In genomic region chr1:29532285-29532684, GRCh38 we compare ENCODE assay signal across 23 cellular contexts.
DNase-seq lines count a peak whose midpoint lies in the region; ATAC-seq and TF ChIP-seq lines count a peak whose summit lies in the region.
"Had no signal": no experiment of that assay in that cellular context is flagged by ENCODE, and none has a peak within 500 bp of the region (broad histone marks: within the 10 kb centered on the region; RNA-seq: fewer than 3 reads in every experiment).

No MANE protein-coding gene starts in this region.

- no peak for TF ChIP-seq CTCF in sigmoid colon (IDR thresholded peaks at IDR 0.05)
- TF ChIP-seq CTCF in vagina (IDR thresholded peaks at IDR 0.05) = no peak

- TF ChIP-seq POLR2A in sigmoid colon (IDR thresholded peaks at IDR 0.05) = no peak
- no peak for TF ChIP-seq POLR2A in vagina (IDR thresholded peaks at IDR 0.05)

- H3K4me3 ChIP-seq in sigmoid colon = no peak overlapping the region
- H3K4me3 ChIP-seq in vagina = no peak overlapping the region
- H3K4me3 ChIP-seq: BLaER1, HAP-1 had no signal

- H3K27ac ChIP-seq in sigmoid colon (no peak overlapping the region), vagina (no peak overlapping the region)
- H3K27ac ChIP-seq: BLaER1 had no signal

- H3K36me3 ChIP-seq in sigmoid colon (no peaks in the 10 kb centered on the region), vagina (no peaks in the 10 kb centered on the region)
- H3K36me3 ChIP-seq: BLaER1, HAP-1 had no signal

- peak; percentile 27 for DNase-seq in activated effector memory CD4-positive, alpha-beta T cell treated with anti-CD3 and anti-CD28 coated beads, Interleukin-2, amount 50 U/mL, for 16 hours
- no peak for DNase-seq in activated effector memory CD4-positive, alpha-beta T cell treated with Interleukin-2 at 50 U/mL for 16 hours
- peak; percentile 11 for DNase-seq in left lobe of liver (ENCODE audit: low spot score)
- peak; percentile 32 for DNase-seq in sigmoid colon
- DNase-seq in vagina (ENCODE audit: extremely low spot score in 2 of 2) = peak; percentile 27 to 90
- no peak for DNase-seq in occipital lobe (lab: John Stamatoyannopoulos, UW)
- DNase-seq in DMS114 treated with DMSO at 0.1 percent for 48 hours (lab: John Stamatoyannopoulos, UW; ENCODE audit: unreplicated experiment) = no peak
- DNase-seq in NCI-H446 (lab: John Stamatoyannopoulos, UW) = no peak
- DNase-seq: CD4-positive, CD25-positive, alpha-beta regulatory T cell; GOT3; HFFc6; Karpas-422; NCI-H1092 treated with DMSO at 0.1 percent for 48 hours; NCI-H1436; NCI-H187; NCI-H2081 treated with DMSO at 0.1 percent for 48 hours; NCI-H2171; NCI-H226; NCI-H524; NCI-H748 treated with DMSO at 0.1 percent for 48 hours had no signal

- intact Hi-C loops in sigmoid colon (cut with DNase I) (no loop called here), vagina (cut with DNase I) (no loop called here)

- H3K9me3 ChIP-seq in sigmoid colon (peaks cover 0 to 7% (median 5%) of the 10 kb centered on the region in 4 donors), vagina (no peaks in the 10 kb centered on the region)
- H3K9me3 ChIP-seq: HAP-1 had no signal

- TF ChIP-seq EP300 in sigmoid colon (IDR thresholded peaks at IDR 0.05) = no peak

- H3K4me1 ChIP-seq in sigmoid colon (no peaks in the 10 kb centered on the region), vagina (no peaks in the 10 kb centered on the region)
- H3K4me1 ChIP-seq: HAP-1 had no signal

- H3K27me3 ChIP-seq in sigmoid colon (peaks cover 0 to 7% (median 0%) of the 10 kb centered on the region in 3 donors), vagina (no peaks in the 10 kb centered on the region)
- H3K27me3 ChIP-seq: BLaER1 had no signal

- no peak for ATAC-seq in left lobe of liver
- ATAC-seq: HepG2 had no signal

- WGBS in sigmoid colon, 2 donors = 67 to 75% methylated on average over 6 of the region's 6 CpGs

Comparison
In these comparisons a context has a peak if more than half of its experiments do, and no peak if none do; other contexts are left out.
1. DNase-seq: peak in activated effector memory CD4-positive, alpha-beta T cell treated with anti-CD3 and anti-CD28 coated beads, Interleukin-2, amount 50 U/mL, for 16 hours (single experiment), left lobe of liver (single experiment), sigmoid colon (single experiment) and vagina (2 of 2); none in activated effector memory CD4-positive, alpha-beta T cell treated with Interleukin-2 at 50 U/mL for 16 hours (single experiment), occipital lobe (single experiment), DMS114 treated with DMSO at 0.1 percent for 48 hours (single experiment) and NCI-H446 (0 of 2).